ENCODE assay signal across 8 cellular contexts in the genomic region with DNA sequence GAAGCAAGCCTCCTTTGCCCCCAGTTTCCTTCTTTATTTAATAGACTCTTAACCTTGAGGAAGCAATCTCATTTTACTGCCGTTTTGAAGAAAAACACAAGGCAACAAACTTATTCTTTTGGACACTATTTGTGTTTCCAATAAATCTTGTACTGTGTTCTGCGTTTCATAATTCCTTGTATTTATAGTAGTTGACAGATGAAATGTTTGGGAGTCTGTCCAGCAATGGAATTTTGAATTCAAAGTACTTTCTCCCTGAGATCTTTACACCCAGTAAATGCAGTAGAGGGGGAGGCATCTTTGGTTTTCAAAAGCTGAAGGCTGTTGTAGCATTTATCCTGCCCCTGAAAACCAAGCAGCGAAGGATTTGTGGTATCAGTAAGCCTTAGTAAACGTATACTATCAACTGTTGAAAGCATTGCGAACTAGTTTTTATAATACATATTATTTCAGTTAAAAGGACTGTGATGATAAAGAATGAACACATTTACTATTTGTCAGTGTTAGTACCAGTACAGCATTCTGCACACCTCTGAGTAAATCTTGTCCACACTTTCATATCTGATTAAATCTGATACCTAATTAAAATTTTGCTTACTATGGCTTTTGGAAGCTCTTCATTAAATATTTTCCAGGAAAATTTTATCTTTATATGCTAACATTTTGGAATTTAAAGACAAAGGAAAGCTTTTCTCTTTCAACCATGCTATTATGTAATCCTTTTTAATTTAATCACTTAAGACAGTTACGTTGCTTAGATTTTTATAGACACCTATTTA.
DNase-seq lines count a peak whose midpoint lies in the region; ATAC-seq, FAIRE-seq and TF ChIP-seq lines count a peak whose summit lies in the region.

No MANE protein-coding gene starts in this region.

- H3K36me3 Mint-ChIP-seq in activated naive CD4-positive, alpha-beta T cell treated with anti-CD3 and anti-CD28 coated beads, Interleukin-2, amount 10 ng/mL, durations not matched to agents 7 days and 5 days = peaks cover 37% of the 10 kb centered on the region

- no peaks in the 10 kb centered on the region for H3K36me3 ChIP-seq in GM12878 (ENCODE audit: control insufficient read depth in 2 of 2, insufficient read depth in 2 of 2, low read length in 1 of 2)
- H3K36me3 ChIP-seq in HepG2 (replicated peaks in 1 of 2; ENCODE audit: control insufficient read depth in 1 of 2, insufficient read depth in 2 of 2, low read length in 2 of 2) = peaks cover 9 to 25% of the 10 kb centered on the region in 2 experiments

- H3K79me2 ChIP-seq in GM12878 (ENCODE audit: control insufficient read depth, insufficient read depth, low read length) = no peaks in the 10 kb centered on the region
- no peaks in the 10 kb centered on the region for H3K79me2 ChIP-seq in HepG2 (ENCODE audit: insufficient read depth, low read length)

- RAD21 ChIA-PET in GM12878 (lab: Charles Lee; ENCODE audit: unreplicated experiment) = interaction anchor here (0.9 to 3.5 kb wide), 9 partner anchors 10 to 499 kb away, joined by 3 to 61 read pairs (median 4); no protein-coding TSS in a partner anchor

- POLR2A ChIA-PET in GM12878 (lab: Charles Lee) (interaction anchor here (0.6 to 2.8 kb wide), 6 partner anchors 21 to 126 kb away, joined by 3 to 14 read pairs (median 5); partner anchors contain the start of gene TNRC6C), HepG2 (lab: Yijun Ruan, JAX) (no interaction called here)

- H3K4me3 Mint-ChIP-seq in activated naive CD4-positive, alpha-beta T cell treated with anti-CD3 and anti-CD28 coated beads, Interleukin-2, amount 10 ng/mL, durations not matched to agents 7 days and 5 days = peak overlapping the region; percentile 55

- no peaks in the 10 kb centered on the region for H4K20me1 ChIP-seq in GM12878 (ENCODE audit: control insufficient read depth, insufficient read depth)
- H4K20me1 ChIP-seq in HepG2 (ENCODE audit: insufficient read depth, low read length) = no peaks in the 10 kb centered on the region

- TF ChIP-seq EP300 in GM12878 (IDR thresholded peaks at IDR 0.05; ENCODE audit: borderline replicate concordance in 1 of 2, control insufficient read depth in 1 of 2, low read depth in 2 of 2, low read length in 2 of 2) (no peak), HepG2 (IDR thresholded peaks at IDR 0.05; ENCODE audit: low read depth in 2 of 2, low read length in 2 of 2) (no peak), HepG2 (CRISPR knock-in tag; IDR thresholded peaks at IDR 0.05; ENCODE audit: borderline replicate concordance) (no peak)

- FAIRE-seq in GM12878 (lab: Jason Lieb, UNC) (no peak), HepG2 (lab: Jason Lieb, UNC) (no peak), urothelium cell line (lab: Jason Lieb, UNC) (no peak), H54 (lab: Jason Lieb, UNC) (no peak)

- no peak overlapping the region for H3K27ac ChIP-seq in GM12878 (ENCODE audit: control insufficient read depth, insufficient read depth)
- H3K27ac ChIP-seq in HepG2 (ENCODE audit: extremely low read length, insufficient read depth, low read length) = no peak overlapping the region

- H3K27me3 ChIP-seq in GM12878 (replicated peaks in 1 of 2; ENCODE audit: control insufficient read depth in 2 of 2, insufficient read depth in 2 of 2, low read length in 1 of 2) = no peaks in the 10 kb centered on the region
- no peaks in the 10 kb centered on the region for H3K27me3 ChIP-seq in HepG2 (ENCODE audit: control insufficient read depth in 1 of 2, insufficient read depth in 2 of 2, low read length in 2 of 2)

- H3K9me3 ChIP-seq in GM12878 (replicated peaks; ENCODE audit: control insufficient read depth, insufficient read depth, low read length) (no peaks in the 10 kb centered on the region), HepG2 (ENCODE audit: low read length) (no peaks in the 10 kb centered on the region)

- WGBS in GM12878 (ENCODE audit: insufficient coverage, insufficient replicate concordance, low lambda C conversion rate, missing lambda C conversion rate) = 55% methylated on average over 6 of the region's 6 CpGs
- WGBS in HepG2 (ENCODE audit: low lambda C conversion rate) = 96% methylated on average over 6 of the region's 6 CpGs

- in situ Hi-C loops in GM12878 (cut with MboI) = no loop called here
- in situ Hi-C loops in HepG2 (cut with HindIII; ENCODE audit: extremely low pct_ligation_motif_present, low pct_unique_long_range_greater_than_20kb) = no loop called here

- no peak for DNase-seq in activated naive CD4-positive, alpha-beta T cell treated with anti-CD3 and anti-CD28 coated beads, Interleukin-2, amount 10 ng/mL, durations not matched to agents 7 days and 5 days
- DNase-seq in activated naive CD4-positive, alpha-beta T cell treated with Interleukin-2 at 50 U/mL for 16 hours = no peak
- DNase-seq in GM12878 (ENCODE audit: low read depth, low spot score) (no peak), HepG2 (ENCODE audit: low spot score) (no peak), urothelium cell line (ENCODE audit: low spot score) (peak; percentile 27), H54 (ENCODE audit: insufficient read length, low spot score) (no peak)

- TF ChIP-seq POLR2A in GM12878 (IDR thresholded peaks at IDR 0.05; ENCODE audit: low read depth, low read length) = no peak
- TF ChIP-seq POLR2A in HepG2 (IDR thresholded peaks at IDR 0.05; ENCODE audit: insufficient read depth in 1 of 2, low read depth in 2 of 2, low read length in 2 of 2) = no peak
- no peak for TF ChIP-seq POLR2A in GM18505 (IDR thresholded peaks at IDR 0.05; ENCODE audit: borderline replicate concordance, extremely low read depth, insufficient read depth, insufficient read length)
- no peak for TF ChIP-seq POLR2A in H54 (IDR thresholded peaks at IDR 0.05; ENCODE audit: low read depth, low read length)

- intact Hi-C loops in GM12878 (cut with micrococcal nuclease; ENCODE audit: unreplicated experiment) = no loop called here
- intact Hi-C loops in HepG2 (cut with micrococcal nuclease; ENCODE audit: unreplicated experiment) = no loop called here

- H3K27ac Mint-ChIP-seq in activated naive CD4-positive, alpha-beta T cell treated with anti-CD3 and anti-CD28 coated beads, Interleukin-2, amount 10 ng/mL, durations not matched to agents 7 days and 5 days = no peak overlapping the region

- BruUV-seq in GM12878 (replicated peaks; lab: Mats Ljungman, UMichigan) = no TSS peak
- no TSS peak for BruUV-seq in HepG2 (replicated peaks; lab: Mats Ljungman, UMichigan)

- peak overlapping the region; percentile 77; the same call in 1 of the 2 replicates for H3K4me2 ChIP-seq in GM12878 (ENCODE audit: control insufficient read depth, insufficient read depth)
- no peak overlapping the region for H3K4me2 ChIP-seq in HepG2 (ENCODE audit: low read depth, low read length)

- H3K4me1 ChIP-seq in GM12878 (ENCODE audit: control insufficient read depth, insufficient read depth, low read length) (no peaks in the 10 kb centered on the region), HepG2 (ENCODE audit: insufficient read depth, low read length) (no peaks in the 10 kb centered on the region)

- no peaks in the 10 kb centered on the region for H3K27me3 Mint-ChIP-seq in activated naive CD4-positive, alpha-beta T cell treated with anti-CD3 and anti-CD28 coated beads, Interleukin-2, amount 10 ng/mL, durations not matched to agents 7 days and 5 days

- CTCF ChIA-PET in activated naive CD4-positive, alpha-beta T cell treated with anti-CD3 and anti-CD28 coated beads, Interleukin-2, amount 10 ng/mL, durations not matched to agents 7 days and 5 days (lab: Charles Lee) = interaction anchor here (0.9 to 3.9 kb wide), 3 partner anchors 20 to 28 kb away, joined by 3 to 11 read pairs (median 6); no protein-coding TSS in a partner anchor
- CTCF ChIA-PET in GM12878 (lab: Yijun Ruan, JAX) (interaction anchor here (0.6 to 5.8 kb wide), 11 partner anchors 10 to 567 kb away, joined by 3 to 80 read pairs (median 6); partner anchors contain the start of gene TNRC6C), HepG2 (lab: Yijun Ruan, JAX; ENCODE audit: low intra/inter-chr PET ratio, low total read pairs) (no interaction called here)

- H3K4me1 Mint-ChIP-seq in activated naive CD4-positive, alpha-beta T cell treated with anti-CD3 and anti-CD28 coated beads, Interleukin-2, amount 10 ng/mL, durations not matched to agents 7 days and 5 days = peaks cover 19% of the 10 kb centered on the region

- no peak for TF ChIP-seq RAD21 in GM12878 (IDR thresholded peaks at IDR 0.05; ENCODE audit: insufficient read depth, low read depth, low read length)
- TF ChIP-seq RAD21 in HepG2 (CRISPR knock-in tag; IDR thresholded peaks at IDR 0.05) = no peak

- TF ChIP-seq CTCF in GM12878 (IDR thresholded peaks at IDR 0.05 in 2 of 3, conservative IDR thresholded peaks at IDR 0.05 in 1 of 3; ENCODE audit: control insufficient read depth in 2 of 3, extremely low read depth in 1 of 3, insufficient read depth in 1 of 3, low read depth in 3 of 3, low read length in 3 of 3) (no peak), HepG2 (CRISPR knock-in tag; IDR thresholded peaks at IDR 0.05) (no peak)

- H3K9me3 Mint-ChIP-seq in activated naive CD4-positive, alpha-beta T cell treated with anti-CD3 and anti-CD28 coated beads, Interleukin-2, amount 10 ng/mL, durations not matched to agents 7 days and 5 days = no peaks in the 10 kb centered on the region

- H2AFZ ChIP-seq in GM12878 (ENCODE audit: control insufficient read depth, low read depth, low read length) (peak overlapping the region; percentile 75), HepG2 (ENCODE audit: low read length) (no peak overlapping the region)

- peak overlapping the region; percentile 57; the same call in 1 of the 2 replicates for H3K4me3 ChIP-seq in GM12878
- no peak overlapping the region for H3K4me3 ChIP-seq in HepG2 (replicated peaks in 1 of 3; ENCODE audit: insufficient read depth in 1 of 3, low read depth in 2 of 3, low read length in 3 of 3)

- peak overlapping the region; percentile 56; the same call in 1 of the 2 replicates for H3K9ac ChIP-seq in GM12878 (ENCODE audit: control insufficient read depth, insufficient read depth, low read length)
- H3K9ac ChIP-seq in HepG2 (ENCODE audit: insufficient read depth, low read depth, low read length) = no peak overlapping the region

- ATAC-seq in GM12878 (peak; percentile 11; the same call in 1 of the 3 replicates), HepG2 (no peak), GM18505 (IDR thresholded peaks at IDR 0.05; ENCODE audit: unreplicated experiment) (no peak), GM18870 (IDR thresholded peaks at IDR 0.05; ENCODE audit: unreplicated experiment) (no peak)

- SMC1A ChIA-PET in GM12878 (lab: Charles Lee; ENCODE audit: uncharacterized antibody, unreplicated experiment) = interaction anchor here (0.7 to 5.8 kb wide), 10 partner anchors 9 to 151 kb away, joined by 3 to 79 read pairs (median 4); no protein-coding TSS in a partner anchor

TF ChIP-seq in GM12878, 131 proteins besides CTCF, POLR2A, EP300 and RAD21 (continues in another document):
- no peak for TF ChIP-seq HDAC6 (IDR thresholded peaks at IDR 0.05; ENCODE audit: unreplicated experiment)
- TF ChIP-seq WRNIP1 (IDR thresholded peaks at IDR 0.05; ENCODE audit: borderline replicate concordance, low read depth, low read length) = no peak

TF ChIP-seq in HepG2, 621 proteins besides CTCF, POLR2A, EP300 and RAD21 (continues in another document):
- no peak for TF ChIP-seq SNRNP70 (IDR thresholded peaks at IDR 0.05; ENCODE audit: low read depth, low read length)
- TF ChIP-seq MAFK (conservative IDR thresholded peaks at IDR 0.05 in 1 of 2, IDR thresholded peaks at IDR 0.05 in 1 of 2; ENCODE audit: low read length in 2 of 2) = peak; percentile 51 to 59; a peak in 3 of 4 replicates
- TF ChIP-seq MAFF (IDR thresholded peaks at IDR 0.05; ENCODE audit: low read depth, low read length) = peak; percentile 31; the same call in 1 of the 2 replicates
